ENCODE assay signal across 8 cellular contexts in genomic region chr9:135887021-135887507, GRCh38. TPM values are rescaled to one million over a fixed set of nuclear protein-coding genes. Genes with fewer than 3 reads are reported as not detected.
DNase-seq lines count a peak whose midpoint lies in the region; ATAC-seq and TF ChIP-seq lines count a peak whose summit lies in the region.

No MANE protein-coding gene starts in this region.

- H3K9me3 Mint-ChIP-seq in activated T-cell treated with anti-CD3 and anti-CD28 coated beads, Interleukin-2, amount 50 U/mL, for 4 hours: no peaks in the 10 kb centered on the region

- BruUV-seq in PC-3 (replicated peaks; lab: Mats Ljungman, UMichigan): no TSS peak

- H3K27ac Mint-ChIP-seq in T-helper 17 cell: peak overlapping the region; percentile 97

- POLR2A ChIA-PET in PC-3 (lab: Charles Lee; ENCODE audit: unreplicated experiment): no interaction called here

- peaks cover 44% of the 10 kb centered on the region; the same call in 1 of the 2 replicates for H4K20me1 ChIP-seq in PC-3 (ENCODE audit: low read length)

- no peak overlapping the region for H2AFZ ChIP-seq in PC-3 (ENCODE audit: low read length)

- H3K36me3 Mint-ChIP-seq in activated T-cell treated with anti-CD3 and anti-CD28 coated beads, Interleukin-2, amount 50 U/mL, for 4 hours (ENCODE audit: insufficient read depth): peaks cover 4% of the 10 kb centered on the region
- no peaks in the 10 kb centered on the region for H3K36me3 Mint-ChIP-seq in T-helper 17 cell (ENCODE audit: low read depth)

- H3K27ac ChIP-seq in heart right ventricle: peak overlapping the region in 8 of 10 donors; percentile 19 to 75 (median 30)
- H3K27ac ChIP-seq in PC-3 (ENCODE audit: low read length): no peak overlapping the region

- peaks cover 34 to 87% (median 65%) of the 10 kb centered on the region in 9 donors for H3K4me1 ChIP-seq in heart right ventricle
- peaks cover 8% of the 10 kb centered on the region for H3K4me1 ChIP-seq in PC-3 (ENCODE audit: insufficient read depth, low read length)

- intact Hi-C loops in heart right ventricle (cut with DNase I): no loop called here
- intact Hi-C loops in PC-3 (cut with micrococcal nuclease): no loop called here

- H3F3A ChIP-seq in PC-3 (ENCODE audit: low read length, unreplicated experiment): no peaks in the 10 kb centered on the region

- no peak for TF ChIP-seq CTCF in heart right ventricle (IDR thresholded peaks at IDR 0.05)
- no peak for TF ChIP-seq CTCF in PC-3 (conservative IDR thresholded peaks at IDR 0.05; ENCODE audit: low read depth, low read length)

- H3K27me3 ChIP-seq in heart right ventricle (no peaks in the 10 kb centered on the region), PC-3 (ENCODE audit: low read length) (no peaks in the 10 kb centered on the region)

- peak overlapping the region in 4 of 10 donors; percentile 5 to 31 (median 14) for H3K4me3 ChIP-seq in heart right ventricle
- no peak overlapping the region for H3K4me3 ChIP-seq in PC-3 (ENCODE audit: low read length)

- CTCF ChIA-PET in PC-3 (lab: Charles Lee): no interaction called here

- H3K79me2 ChIP-seq in PC-3 (ENCODE audit: low read length): peaks cover 93% of the 10 kb centered on the region

- H3K27me3 Mint-ChIP-seq in activated T-cell treated with anti-CD3 and anti-CD28 coated beads, Interleukin-2, amount 50 U/mL, for 4 hours (ENCODE audit: low read depth): no peaks in the 10 kb centered on the region
- no peaks in the 10 kb centered on the region for H3K27me3 Mint-ChIP-seq in T-helper 17 cell

- no peak for DNase-seq in activated T-cell treated with anti-CD3 and anti-CD28 coated beads, Interleukin-2, amount 50 U/mL, for 4 hours
- no peak for DNase-seq in activated T-cell treated with anti-CD3 and anti-CD28 coated beads for 4 hours
- no peak for DNase-seq in T-helper 17 cell
- DNase-seq in heart right ventricle: peak; percentile 50 to 61
- DNase-seq in superior temporal gyrus (ENCODE audit: extremely low spot score): peak; percentile 77
- DNase-seq in activated gamma-delta T cell treated with Interleukin-2 at 50 U/mL for 16 hours: no peak
- DNase-seq in stimulated activated CD4-positive, alpha-beta T cell treated with anti-CD3 and anti-CD28 coated beads, Interleukin-1b, Interleukin-23, amount 100 ng/mL, for 48 hours: no peak
- no peak for DNase-seq in PC-3

- H3K36me3 ChIP-seq in heart right ventricle: peaks cover 0 to 8% (median 0%) of the 10 kb centered on the region in 9 donors
- H3K36me3 ChIP-seq in PC-3 (ENCODE audit: low read depth, low read length): no peaks in the 10 kb centered on the region

- peaks cover 78% of the 10 kb centered on the region for H3K4me1 Mint-ChIP-seq in activated T-cell treated with anti-CD3 and anti-CD28 coated beads, Interleukin-2, amount 50 U/mL, for 4 hours (ENCODE audit: low read depth)
- H3K4me1 Mint-ChIP-seq in T-helper 17 cell: peaks cover 63% of the 10 kb centered on the region

- no peaks in the 10 kb centered on the region for H3K9me2 ChIP-seq in PC-3 (replicated peaks; ENCODE audit: low read length)

- H3K4me2 ChIP-seq in PC-3 (ENCODE audit: low read length): no peak overlapping the region

- H3K4me3 Mint-ChIP-seq in activated T-cell treated with anti-CD3 and anti-CD28 coated beads, Interleukin-2, amount 50 U/mL, for 4 hours: peak overlapping the region; percentile 75
- peak overlapping the region; percentile 96 for H3K4me3 Mint-ChIP-seq in T-helper 17 cell

- 27 to 42% methylated on average over 18 of the region's 18 CpGs for WGBS in heart right ventricle, 2 donors

- no peak overlapping the region for H3K9ac ChIP-seq in PC-3 (ENCODE audit: low read length)

- no peaks in the 10 kb centered on the region for H3K9me3 ChIP-seq in T-helper 17 cell (ENCODE audit: control insufficient read depth, low read length, poor library complexity, severe bottlenecking)
- H3K9me3 ChIP-seq in heart right ventricle: no peaks in the 10 kb centered on the region
- no peaks in the 10 kb centered on the region for H3K9me3 ChIP-seq in PC-3 (ENCODE audit: low read length)

- ATAC-seq in activated T-cell treated with anti-CD3 and anti-CD28 coated beads, Interleukin-2, amount 50 U/mL, for 4 hours: no peak
- ATAC-seq in T-helper 17 cell (peak; percentile 17), heart right ventricle (peak; percentile 20 to 66 (median 55)), PC-3 (no peak)

RNA-seq across cellular contexts. Expression of gene CAMSAP1, which starts 20.3 kb away (rescaled TPM):
- total RNA-seq in activated T-cell treated with anti-CD3 and anti-CD28 coated beads, Interleukin-2, amount 50 U/mL, for 4 hours: 10 to 100 TPM; 26.7 to 37.4 (median 29.2) TPM
- total RNA-seq in T-helper 17 cell (10 to 100 TPM; 32.6 to 39.3 TPM), heart right ventricle (10 to 100 TPM; 15.6 to 25.0 (median 20.6) TPM), PC-3 (2014; rRNA removed) (16.4 and 32.0 TPM in 2 replicates)
- 10 to 100 TPM in 1 of 2 donors, 1 to 10 TPM in 1; 6.7 to 10.5 TPM for polyA plus RNA-seq in heart right ventricle

Comparison
In these comparisons a context has a peak if more than half of its experiments do, and no peak if none do; other contexts are left out.
1. ATAC-seq: peak in T-helper 17 cell (single experiment) and heart right ventricle (8 of 8); none in activated T-cell treated with anti-CD3 and anti-CD28 coated beads, Interleukin-2, amount 50 U/mL, for 4 hours (0 of 2) and PC-3 (single experiment).
2. DNase-seq: peak in heart right ventricle (2 of 2) and superior temporal gyrus (single experiment); none in activated T-cell treated with anti-CD3 and anti-CD28 coated beads, Interleukin-2, amount 50 U/mL, for 4 hours (single experiment), activated T-cell treated with anti-CD3 and anti-CD28 coated beads for 4 hours (single experiment), T-helper 17 cell (0 of 3), activated gamma-delta T cell treated with Interleukin-2 at 50 U/mL for 16 hours (single experiment), stimulated activated CD4-positive, alpha-beta T cell treated with anti-CD3 and anti-CD28 coated beads, Interleukin-1b, Interleukin-23, amount 100 ng/mL, for 48 hours (single experiment) and PC-3 (single experiment).